18 cellular contexts compared by ENCODE assay signal in the genomic region with DNA sequence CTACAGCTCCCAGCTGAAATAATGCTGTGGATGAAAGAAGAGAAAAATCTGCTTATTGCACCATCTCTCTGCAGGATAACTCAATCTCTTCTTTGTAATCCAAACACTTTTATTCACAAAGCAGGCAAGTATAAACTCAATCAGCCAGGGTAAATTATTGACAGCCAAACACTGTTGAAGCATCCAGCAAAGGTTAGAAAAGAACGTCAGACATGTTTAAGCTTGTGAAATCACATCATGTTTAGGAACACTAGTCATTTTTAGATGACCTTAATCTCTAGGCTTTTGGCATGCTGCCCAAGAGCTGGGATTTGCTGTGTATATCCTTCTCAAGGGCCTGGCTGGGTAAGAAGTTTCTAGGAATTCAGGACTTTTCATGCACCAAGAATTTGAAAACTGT.
A peak's percentile ranks its signal among the peaks of the same experiment; 100 is the strongest.
DNase-seq lines count a peak whose midpoint lies in the region; ATAC-seq and TF ChIP-seq lines count a peak whose summit lies in the region.
"Had no signal": no experiment of that assay in that cellular context is flagged by ENCODE, and none has a peak within 500 bp of the region (broad histone marks: within the 10 kb centered on the region; RNA-seq: fewer than 3 reads in every experiment).

No MANE protein-coding gene starts in this region.

- no peak overlapping the region for H3K4me3 Mint-ChIP-seq in activated T-cell treated with anti-CD3 and anti-CD28 coated beads, Interleukin-2, amount 50 U/mL, for 72 hours
- H3K4me3 Mint-ChIP-seq: activated CD8-positive, alpha-beta T cell treated with anti-CD3 and anti-CD28 coated beads for 36 hours; activated T-helper 17 cell treated with anti-CD3 and anti-CD28 coated beads, Interleukin-2, amount 50 U/mL, for 72 hours; B cell; stimulated activated naive CD8-positive, alpha-beta T cell treated with anti-CD3 and anti-CD28 coated beads, Interleukin-15, amount 100 ng/mL, for 72 hours had no signal

- no peaks in the 10 kb centered on the region for H3K4me1 Mint-ChIP-seq in activated T-cell treated with anti-CD3 and anti-CD28 coated beads, Interleukin-2, amount 50 U/mL, for 72 hours (ENCODE audit: low read depth)
- H3K4me1 Mint-ChIP-seq: activated T-helper 17 cell treated with anti-CD3 and anti-CD28 coated beads, Interleukin-2, amount 50 U/mL, for 72 hours; B cell; stimulated activated naive CD8-positive, alpha-beta T cell treated with anti-CD3 and anti-CD28 coated beads, Interleukin-15, amount 100 ng/mL, for 72 hours had no signal

- no peaks in the 10 kb centered on the region for H3K4me1 ChIP-seq in effector memory CD4-positive, alpha-beta T cell (ENCODE audit: control insufficient read depth, insufficient read depth, low read length, poor library complexity, severe bottlenecking)
- H3K4me1 ChIP-seq: ascending aorta had no signal

- no peaks in the 10 kb centered on the region for H3K36me3 ChIP-seq in effector memory CD4-positive, alpha-beta T cell (ENCODE audit: control insufficient read depth, insufficient read depth, low read length)
- H3K36me3 ChIP-seq: ascending aorta had no signal

- no peak overlapping the region for H3K27ac Mint-ChIP-seq in activated T-cell treated with anti-CD3 and anti-CD28 coated beads, Interleukin-2, amount 50 U/mL, for 72 hours
- H3K27ac Mint-ChIP-seq: activated CD8-positive, alpha-beta T cell treated with anti-CD3 and anti-CD28 coated beads for 36 hours; activated T-helper 17 cell treated with anti-CD3 and anti-CD28 coated beads, Interleukin-2, amount 50 U/mL, for 72 hours; B cell; stimulated activated naive CD8-positive, alpha-beta T cell treated with anti-CD3 and anti-CD28 coated beads, Interleukin-15, amount 100 ng/mL, for 72 hours had no signal

- no peaks in the 10 kb centered on the region for H3K9me3 ChIP-seq in effector memory CD4-positive, alpha-beta T cell (ENCODE audit: control insufficient read depth, low read length)
- H3K9me3 ChIP-seq: ascending aorta had no signal

- H3K36me3 Mint-ChIP-seq in activated T-cell treated with anti-CD3 and anti-CD28 coated beads, Interleukin-2, amount 50 U/mL, for 72 hours (ENCODE audit: insufficient read depth in 2 of 2): no peaks in the 10 kb centered on the region

- DNase-seq in EL (peak; percentile 0), NCI-H82 (lab: John Stamatoyannopoulos, UW) (peak; percentile 91), epithelial cell of prostate (ENCODE audit: low read depth, low spot score) (peak; percentile 68), renal cortical epithelial cell (ENCODE audit: low read depth) (peak; percentile 98)
- DNase-seq in activated T-cell treated with anti-CD3 and anti-CD28 coated beads, Interleukin-2, amount 50 U/mL, for 72 hours: no peak
- DNase-seq in effector memory CD4-positive, alpha-beta T cell: no peak
- DNase-seq: activated CD8-positive, alpha-beta T cell treated with anti-CD3 and anti-CD28 coated beads for 36 hours; DMS79; mesendoderm; NCI-H2029; small intestine; stimulated activated naive CD8-positive, alpha-beta T cell treated with anti-CD3 and anti-CD28 coated beads, Interleukin-15, amount 100 ng/mL, for 72 hours had no signal

- ATAC-seq in HG03039 (IDR thresholded peaks at IDR 0.05; ENCODE audit: unreplicated experiment) (no peak), SK-N-SH treated with all-trans-retinoic acid at 6 μM for 48 hours (no peak)
- no peak for ATAC-seq in activated T-cell treated with anti-CD3 and anti-CD28 coated beads, Interleukin-2, amount 50 U/mL, for 72 hours (replicated peaks in 1 of 2)
- ATAC-seq: activated CD8-positive, alpha-beta T cell treated with anti-CD3 and anti-CD28 coated beads for 36 hours; activated T-helper 17 cell treated with anti-CD3 and anti-CD28 coated beads, Interleukin-2, amount 50 U/mL, for 72 hours; GM12878; stimulated activated naive CD8-positive, alpha-beta T cell treated with anti-CD3 and anti-CD28 coated beads, Interleukin-15, amount 100 ng/mL, for 72 hours had no signal

- H3K4me3 ChIP-seq in effector memory CD4-positive, alpha-beta T cell (ENCODE audit: insufficient read depth, low read depth, low read length, poor library complexity, severe bottlenecking): no peak overlapping the region
- H3K4me3 ChIP-seq: ascending aorta, GM12878 had no signal

- peak overlapping the region; percentile 46 for H3K27ac ChIP-seq in epithelial cell of prostate
- no peak overlapping the region for H3K27ac ChIP-seq in effector memory CD4-positive, alpha-beta T cell (ENCODE audit: insufficient read depth, low read length, poor library complexity, severe bottlenecking)
- H3K27ac ChIP-seq: ascending aorta had no signal

- no peaks in the 10 kb centered on the region for H3K27me3 ChIP-seq in effector memory CD4-positive, alpha-beta T cell (replicated peaks; ENCODE audit: control insufficient read depth, insufficient read depth, low read length, poor library complexity, severe bottlenecking)
- H3K27me3 ChIP-seq: ascending aorta had no signal

- no peaks in the 10 kb centered on the region for H3K27me3 Mint-ChIP-seq in activated T-cell treated with anti-CD3 and anti-CD28 coated beads, Interleukin-2, amount 50 U/mL, for 72 hours (ENCODE audit: low read depth)
- H3K27me3 Mint-ChIP-seq: activated CD8-positive, alpha-beta T cell treated with anti-CD3 and anti-CD28 coated beads for 36 hours; activated T-helper 17 cell treated with anti-CD3 and anti-CD28 coated beads, Interleukin-2, amount 50 U/mL, for 72 hours; stimulated activated naive CD8-positive, alpha-beta T cell treated with anti-CD3 and anti-CD28 coated beads, Interleukin-15, amount 100 ng/mL, for 72 hours had no signal

- H3K9me3 Mint-ChIP-seq in activated T-cell treated with anti-CD3 and anti-CD28 coated beads, Interleukin-2, amount 50 U/mL, for 72 hours: peaks cover 2 to 4% of the 10 kb centered on the region in 2 donors
- H3K9me3 Mint-ChIP-seq: activated CD8-positive, alpha-beta T cell treated with anti-CD3 and anti-CD28 coated beads for 36 hours had no signal

TF ChIP-seq in SK-N-SH treated with all-trans-retinoic acid at 6 μM for 48 hours, 23 proteins besides CTCF, POLR2A, EP300 and RAD21:
- TF ChIP-seq TOX (CRISPR knock-in tag; IDR thresholded peaks at IDR 0.05; ENCODE audit: borderline replicate concordance) (no peak), ISL1 (CRISPR knock-in tag; IDR thresholded peaks at IDR 0.05) (no peak), ESRRG (CRISPR knock-in tag; IDR thresholded peaks at IDR 0.05) (no peak), ARNTL (CRISPR knock-in tag; IDR thresholded peaks at IDR 0.05; ENCODE audit: borderline replicate concordance, low read depth) (no peak)

Comparison
In these comparisons a context has a peak if more than half of its experiments do, and no peak if none do; other contexts are left out.
1. DNase-seq: peak in EL (single experiment), NCI-H82 (single experiment), epithelial cell of prostate (single experiment) and renal cortical epithelial cell (single experiment); none in activated T-cell treated with anti-CD3 and anti-CD28 coated beads, Interleukin-2, amount 50 U/mL, for 72 hours (0 of 2) and effector memory CD4-positive, alpha-beta T cell (0 of 3).